ENCODE assay signal across 15 cellular contexts in the genomic region with DNA sequence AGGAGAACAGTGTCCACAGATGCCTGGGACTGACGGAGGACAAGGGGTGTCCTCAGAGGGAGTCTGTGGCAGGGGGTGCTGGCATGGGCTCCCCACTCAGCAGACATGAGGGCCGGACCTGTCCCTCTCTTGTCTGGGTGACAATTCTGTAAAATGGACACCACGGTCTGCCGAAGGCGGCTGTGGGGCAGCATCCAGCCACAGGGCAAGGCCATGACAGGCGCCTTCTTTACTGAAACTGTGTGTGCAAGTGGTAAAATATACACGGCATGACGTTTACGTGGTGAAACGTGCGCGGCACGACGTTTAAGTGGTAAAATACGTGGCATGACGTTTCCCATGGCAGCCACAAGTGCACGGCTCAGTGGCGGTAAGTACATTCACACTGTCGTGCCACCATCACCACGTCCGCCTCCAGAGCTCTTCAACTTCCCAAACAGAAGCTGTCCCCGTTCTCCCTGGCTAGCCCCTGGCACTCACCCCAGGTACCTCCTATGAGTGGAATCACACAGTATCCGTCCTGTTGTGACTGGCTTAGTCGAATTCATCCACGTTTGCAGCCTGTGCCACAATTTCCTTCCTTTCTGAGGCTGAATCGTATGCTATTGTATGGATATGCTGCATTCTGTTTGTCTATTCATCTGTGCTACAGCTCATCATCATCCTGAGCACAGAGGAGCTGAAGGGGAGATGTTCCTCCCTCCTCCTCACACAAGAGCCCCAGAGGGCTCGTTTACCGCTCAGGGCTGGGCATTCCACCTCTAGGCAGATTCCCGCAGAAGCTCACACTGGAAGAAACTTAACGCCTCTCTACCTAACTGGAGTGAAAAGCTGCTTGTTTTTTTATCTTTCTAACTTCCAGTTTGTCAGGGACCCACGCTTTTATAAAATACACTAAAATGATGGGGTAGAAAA. TPM values are rescaled to one million over a fixed set of nuclear protein-coding genes. Genes with fewer than 3 reads are reported as not detected.
A peak's percentile ranks its signal among the peaks of the same experiment; 100 is the strongest.
DNase-seq lines count a peak whose midpoint lies in the region; ATAC-seq and TF ChIP-seq lines count a peak whose summit lies in the region.
"Had no signal": no experiment of that assay in that cellular context is flagged by ENCODE, and none has a peak within 500 bp of the region (broad histone marks: within the 10 kb centered on the region; RNA-seq: fewer than 3 reads in every experiment).

No MANE protein-coding gene starts in this region.

- H3K4me1 ChIP-seq in thyroid gland, result peaks cover 50 to 60% of the 10 kb centered on the region in 2 donors
- peaks cover 10% of the 10 kb centered on the region for H3K4me1 ChIP-seq in suprapubic skin

- ATAC-seq in natural killer cell treated with Interleukin-12 subunit alpha and Interleukin-12 subunit beta and Interleukin-15 and Interleukin-18, amount 100 ng/mL, for 72 hours, result peak; percentile 8 to 50
- no peak for ATAC-seq in natural killer cell
- ATAC-seq in GM18870 (IDR thresholded peaks at IDR 0.05; ENCODE audit: unreplicated experiment), result no peak
- ATAC-seq: K562 had no signal

- TF ChIP-seq EP300 in suprapubic skin (IDR thresholded peaks at IDR 0.05), result no peak

- no peak overlapping the region for H3K27ac Mint-ChIP-seq in natural killer cell treated with Interleukin-12 subunit alpha and Interleukin-12 subunit beta and Interleukin-15 and Interleukin-18, amount 100 ng/mL, for 72 hours
- no peak overlapping the region for H3K27ac Mint-ChIP-seq in natural killer cell
- peak overlapping the region; percentile 34 for H3K27ac Mint-ChIP-seq in endothelial cell (ENCODE audit: unreplicated experiment)
- no peak overlapping the region for H3K27ac Mint-ChIP-seq in neural crest cell (ENCODE audit: unreplicated experiment)

- H3K4me1 Mint-ChIP-seq in natural killer cell treated with Interleukin-12 subunit alpha and Interleukin-12 subunit beta and Interleukin-15 and Interleukin-18, amount 100 ng/mL, for 72 hours (ENCODE audit: low read depth in 2 of 2), result no peaks in the 10 kb centered on the region
- H3K4me1 Mint-ChIP-seq in natural killer cell, result no peaks in the 10 kb centered on the region
- H3K4me1 Mint-ChIP-seq in endothelial cell (ENCODE audit: unreplicated experiment), result peaks cover 21% of the 10 kb centered on the region
- peaks cover 36% of the 10 kb centered on the region for H3K4me1 Mint-ChIP-seq in neural crest cell

- H3K27me3 Mint-ChIP-seq in natural killer cell treated with Interleukin-12 subunit alpha and Interleukin-12 subunit beta and Interleukin-15 and Interleukin-18, amount 100 ng/mL, for 72 hours, result peaks cover 0 to 6% of the 10 kb centered on the region in 2 donors
- H3K27me3 Mint-ChIP-seq in natural killer cell (ENCODE audit: low read depth in 2 of 2), result peaks cover 0 to 2% of the 10 kb centered on the region in 2 donors
- H3K27me3 Mint-ChIP-seq in endothelial cell (ENCODE audit: unreplicated experiment), result no peaks in the 10 kb centered on the region
- peaks cover 16% of the 10 kb centered on the region for H3K27me3 Mint-ChIP-seq in neural crest cell (ENCODE audit: low read depth)

- TF ChIP-seq CTCF in natural killer cell (IDR thresholded peaks at IDR 0.05) (no peak), endothelial cell (IDR thresholded peaks at IDR 0.05; ENCODE audit: unreplicated experiment) (no peak), neural crest cell (conservative IDR thresholded peaks at IDR 0.05) (no peak), thyroid gland (IDR thresholded peaks at IDR 0.05) (no peak), suprapubic skin (IDR thresholded peaks at IDR 0.05) (no peak)

- intact Hi-C loops in natural killer cell (cut with micrococcal nuclease) (no loop called here), thyroid gland (cut with DNase I) (no loop called here)

- H3K27me3 ChIP-seq in thyroid gland, result no peaks in the 10 kb centered on the region
- no peaks in the 10 kb centered on the region for H3K27me3 ChIP-seq in suprapubic skin
- H3K27me3 ChIP-seq: BLaER1 had no signal

- H3K27ac ChIP-seq in thyroid gland, result peak overlapping the region; percentile 89 to 97 (median 93)
- H3K27ac ChIP-seq in suprapubic skin, result no peak overlapping the region
- H3K27ac ChIP-seq: BLaER1 had no signal

- no peaks in the 10 kb centered on the region for H3K36me3 ChIP-seq in thyroid gland
- H3K36me3 ChIP-seq in suprapubic skin, result no peaks in the 10 kb centered on the region
- H3K36me3 ChIP-seq: BLaER1 had no signal

- 62% methylated on average over 30 to 31 of the region's 31 CpGs for WGBS in thyroid gland, 2 donors
- 79% methylated on average over 31 of the region's 31 CpGs for whole genome bisulfite sequencing in suprapubic skin

- TF ChIP-seq POLR2A in thyroid gland (IDR thresholded peaks at IDR 0.05) (peak in 1 of 2 donors; percentile 74), suprapubic skin (IDR thresholded peaks at IDR 0.05) (no peak)

- no peaks in the 10 kb centered on the region for H3K36me3 Mint-ChIP-seq in natural killer cell treated with Interleukin-12 subunit alpha and Interleukin-12 subunit beta and Interleukin-15 and Interleukin-18, amount 100 ng/mL, for 72 hours
- H3K36me3 Mint-ChIP-seq in natural killer cell (no peaks in the 10 kb centered on the region), endothelial cell (ENCODE audit: low read depth, unreplicated experiment) (no peaks in the 10 kb centered on the region), neural crest cell (ENCODE audit: low read depth) (no peaks in the 10 kb centered on the region)

- no peaks in the 10 kb centered on the region for H3K9me3 ChIP-seq in thyroid gland
- H3K9me3 ChIP-seq in suprapubic skin, result no peaks in the 10 kb centered on the region
- H3K9me3 ChIP-seq: BLaER1 had no signal

- H3K4me3 ChIP-seq in thyroid gland (replicated peaks in 1 of 3) (no peak overlapping the region), suprapubic skin (no peak overlapping the region)
- H3K4me3 ChIP-seq: BLaER1, K562 had no signal

- no peak for DNase-seq in natural killer cell treated with Interleukin-12 subunit alpha and Interleukin-12 subunit beta and Interleukin-15 and Interleukin-18, amount 100 ng/mL, for 72 hours (ENCODE audit: low spot score)
- DNase-seq in natural killer cell (no peak), endothelial cell (ENCODE audit: low spot score) (no peak), neural crest cell (ENCODE audit: low read depth, low spot score) (no peak), thyroid gland (peak; percentile 97), suprapubic skin (ENCODE audit: low spot score in 2 of 2) (no peak), medulla oblongata (ENCODE audit: extremely low spot score) (no peak)
- DNase-seq: NCI-H1417; NCI-H187 treated with DMSO at 0.1 percent for 48 hours; NCI-H526 treated with DMSO at 0.1 percent for 48 hours; NK-92 treated with Interleukin-12 subunit alpha and Interleukin-12 subunit beta, amount 100 ng/mL, for 24 hours had no signal

- no peak overlapping the region for H3K4me3 Mint-ChIP-seq in natural killer cell treated with Interleukin-12 subunit alpha and Interleukin-12 subunit beta and Interleukin-15 and Interleukin-18, amount 100 ng/mL, for 72 hours
- no peak overlapping the region for H3K4me3 Mint-ChIP-seq in natural killer cell
- H3K4me3 Mint-ChIP-seq in endothelial cell (ENCODE audit: unreplicated experiment), result no peak overlapping the region
- H3K4me3 Mint-ChIP-seq in neural crest cell, result peak overlapping the region; percentile 1

- H3K9me3 Mint-ChIP-seq in natural killer cell treated with Interleukin-12 subunit alpha and Interleukin-12 subunit beta and Interleukin-15 and Interleukin-18, amount 100 ng/mL, for 72 hours, result no peaks in the 10 kb centered on the region
- H3K9me3 Mint-ChIP-seq in natural killer cell (no peaks in the 10 kb centered on the region), endothelial cell (ENCODE audit: unreplicated experiment) (no peaks in the 10 kb centered on the region), neural crest cell (no peaks in the 10 kb centered on the region)

RNA-seq across cellular contexts. Expression of gene COL23A1, which starts 52.5 kb away (rescaled TPM):
- under 1 TPM; 0.17 to 0.19 TPM for total RNA-seq in natural killer cell treated with Interleukin-12 subunit alpha and Interleukin-12 subunit beta and Interleukin-15 and Interleukin-18, amount 100 ng/mL, for 72 hours
- total RNA-seq in natural killer cell (under 1 TPM in 1 of 3 donors, not detected in 2; 0.15 TPM), endothelial cell (ENCODE audit: unreplicated experiment) (75.2 TPM), neural crest cell (33.7 and 34.0 TPM in 2 replicates), thyroid gland (100 to 1,000 TPM in 2 of 4 donors, 10 to 100 TPM in 2; 76.6 to 108 (median 95.7) TPM), suprapubic skin (1 to 10 TPM; 1.6 to 4.4 (median 3.4) TPM)
- total RNA-seq: SK-MEL-5 had no signal

Comparison
In these comparisons a context has a peak if more than half of its experiments do, and no peak if none do; other contexts are left out.
1. ATAC-seq: peak in natural killer cell treated with Interleukin-12 subunit alpha and Interleukin-12 subunit beta and Interleukin-15 and Interleukin-18, amount 100 ng/mL, for 72 hours (2 of 2); none in natural killer cell (0 of 3) and GM18870 (single experiment).
2. DNase-seq: peak in thyroid gland (2 of 2); none in natural killer cell treated with Interleukin-12 subunit alpha and Interleukin-12 subunit beta and Interleukin-15 and Interleukin-18, amount 100 ng/mL, for 72 hours (single experiment), natural killer cell (single experiment), endothelial cell (single experiment), neural crest cell (single experiment), suprapubic skin (0 of 2) and medulla oblongata (single experiment).